18 cellular contexts compared by ENCODE assay signal in genomic region chr16:56460101-56460500, GRCh38. TPM values are rescaled to one million over a fixed set of nuclear protein-coding genes. Genes with fewer than 3 reads are reported as not detected.
DNase-seq lines count a peak whose midpoint lies in the region; ATAC-seq, FAIRE-seq and TF ChIP-seq lines count a peak whose summit lies in the region.
"Had no signal": no experiment of that assay in that cellular context is flagged by ENCODE, and none has a peak within 500 bp of the region (broad histone marks: within the 10 kb centered on the region; RNA-seq: fewer than 3 reads in every experiment).

No MANE protein-coding gene starts in this region.

- H3K4me2 ChIP-seq in astrocyte (ENCODE audit: low read length) (no peak overlapping the region), MM.1S (ENCODE audit: low read depth, low read length) (no peak overlapping the region)
- H3K4me2 ChIP-seq: BLaER1 had no signal

- ATAC-seq in stimulated activated effector memory CD8-positive, alpha-beta T cell treated with anti-CD3 and anti-CD28 coated beads, Interleukin-12 subunit alpha, Interleukin-12 subunit beta, amount 100 ng/mL, for 72 hours, result no peak
- ATAC-seq: HCT116 had no signal

- H4K20me1 ChIP-seq in astrocyte (ENCODE audit: insufficient read depth, low read length), result peaks cover 11% of the 10 kb centered on the region
- H4K20me1 ChIP-seq in MM.1S (ENCODE audit: insufficient read depth, low read length), result no peaks in the 10 kb centered on the region
- H4K20me1 ChIP-seq: BLaER1 had no signal

- no peaks in the 10 kb centered on the region for H3F3A ChIP-seq in MM.1S (ENCODE audit: insufficient read depth, low read length)

- no peaks in the 10 kb centered on the region for H3K4me1 Mint-ChIP-seq in astrocyte (ENCODE audit: low read depth, unreplicated experiment)
- peaks cover 9% of the 10 kb centered on the region for H3K4me1 Mint-ChIP-seq in stimulated activated effector memory CD8-positive, alpha-beta T cell treated with anti-CD3 and anti-CD28 coated beads, Interleukin-12 subunit alpha, Interleukin-12 subunit beta, amount 100 ng/mL, for 72 hours

- no peaks in the 10 kb centered on the region for H3K27me3 Mint-ChIP-seq in astrocyte (ENCODE audit: low read depth, unreplicated experiment)

- no peaks in the 10 kb centered on the region for H3K9me3 ChIP-seq in astrocyte (ENCODE audit: insufficient read depth, low read depth, low read length)
- H3K9me3 ChIP-seq in MM.1S (replicated peaks; ENCODE audit: insufficient read depth, low read length), result no peaks in the 10 kb centered on the region
- H3K9me3 ChIP-seq: BLaER1, SJSA1 had no signal

- H3K27me3 ChIP-seq in astrocyte (ENCODE audit: insufficient read depth, low read length), result no peaks in the 10 kb centered on the region
- H3K27me3 ChIP-seq in MM.1S (replicated peaks; ENCODE audit: insufficient read depth, low read length), result no peaks in the 10 kb centered on the region
- H3K27me3 ChIP-seq: BLaER1, SJSA1 had no signal

- H3K27ac ChIP-seq in astrocyte (ENCODE audit: low read depth, low read length), result no peak overlapping the region
- H3K27ac ChIP-seq in MM.1S (ENCODE audit: low read length), result no peak overlapping the region
- H3K27ac ChIP-seq: BLaER1, RWPE1, SJSA1 had no signal

- DNase-seq in GM03348 (ENCODE audit: low spot score) (peak; percentile 11), astrocyte (ENCODE audit: low read depth) (peak; percentile 21), fibroblast of villous mesenchyme (ENCODE audit: low read depth) (peak; percentile 17), MM.1S (no peak), GM19239 (ENCODE audit: insufficient read length, low spot score) (no peak)
- no peak for DNase-seq in stimulated activated effector memory CD8-positive, alpha-beta T cell treated with anti-CD3 and anti-CD28 coated beads, Interleukin-12 subunit alpha, Interleukin-12 subunit beta, amount 100 ng/mL, for 72 hours (ENCODE audit: low spot score in 2 of 2)
- no peak for DNase-seq in activated CD4-positive, CD25-positive, alpha-beta regulatory T cell treated with anti-CD3 and anti-CD28 coated beads, Interleukin-2, amount 50 U/mL, for 72 hours
- DNase-seq: DMS153; EL; IMR-90; NCI-H1436 treated with DMSO at 0.1 percent for 48 hours; NCI-H2081; NCI-H526; NK-92 treated with Interleukin-12 subunit alpha and Interleukin-12 subunit beta, amount 100 ng/mL, for 24 hours had no signal

- peaks cover 19% of the 10 kb centered on the region for H3K36me3 Mint-ChIP-seq in astrocyte (ENCODE audit: low read depth, unreplicated experiment)
- peaks cover 100% of the 10 kb centered on the region for H3K36me3 Mint-ChIP-seq in stimulated activated effector memory CD8-positive, alpha-beta T cell treated with anti-CD3 and anti-CD28 coated beads, Interleukin-12 subunit alpha, Interleukin-12 subunit beta, amount 100 ng/mL, for 72 hours

- H3K9me2 ChIP-seq in MM.1S (replicated peaks; ENCODE audit: insufficient read depth, low read length), result no peaks in the 10 kb centered on the region

- H3K4me3 ChIP-seq in astrocyte (ENCODE audit: insufficient read depth, low read depth, low read length) (no peak overlapping the region), fibroblast of villous mesenchyme (ENCODE audit: low read depth, low read length) (no peak overlapping the region), MM.1S (ENCODE audit: low read length) (no peak overlapping the region)
- H3K4me3 ChIP-seq: BLaER1, SJSA1 had no signal

- no peak overlapping the region for H3K4me3 Mint-ChIP-seq in astrocyte (ENCODE audit: unreplicated experiment)
- no peak overlapping the region for H3K4me3 Mint-ChIP-seq in stimulated activated effector memory CD8-positive, alpha-beta T cell treated with anti-CD3 and anti-CD28 coated beads, Interleukin-12 subunit alpha, Interleukin-12 subunit beta, amount 100 ng/mL, for 72 hours

- H2AFZ ChIP-seq in astrocyte (ENCODE audit: low read depth, low read length) (no peak overlapping the region), MM.1S (ENCODE audit: low read length) (no peak overlapping the region)

- H3K36me3 ChIP-seq in astrocyte (ENCODE audit: insufficient read depth, low read length), result peaks cover 56% of the 10 kb centered on the region
- H3K36me3 ChIP-seq in MM.1S (replicated peaks; ENCODE audit: insufficient read depth, low read length), result peaks cover 8% of the 10 kb centered on the region; the same call in 1 of the 2 replicates

- H3K4me1 ChIP-seq in astrocyte (ENCODE audit: insufficient read depth, low read length) (no peaks in the 10 kb centered on the region), MM.1S (ENCODE audit: low read length) (no peaks in the 10 kb centered on the region)
- H3K4me1 ChIP-seq: BLaER1, SJSA1 had no signal

- no peak for FAIRE-seq in astrocyte (lab: Jason Lieb, UNC)
- no peak for FAIRE-seq in GM19239 (lab: Jason Lieb, UNC)

- H3K9ac ChIP-seq in astrocyte (ENCODE audit: low read length) (no peak overlapping the region), MM.1S (ENCODE audit: low read length) (no peak overlapping the region)
- H3K9ac ChIP-seq: BLaER1 had no signal

- H3K79me2 ChIP-seq in astrocyte (ENCODE audit: insufficient read depth, low read length) (no peaks in the 10 kb centered on the region), MM.1S (ENCODE audit: low read length) (no peaks in the 10 kb centered on the region)

- no peak for TF ChIP-seq CTCF in astrocyte (IDR thresholded peaks at IDR 0.05; ENCODE audit: insufficient read depth, low read depth, low read length)
- TF ChIP-seq CTCF in fibroblast of villous mesenchyme (IDR thresholded peaks at IDR 0.05; ENCODE audit: insufficient read depth, low read depth, low read length), result no peak
- no peak for TF ChIP-seq CTCF in MM.1S (IDR thresholded peaks at IDR 0.05; ENCODE audit: low read length)

- no peaks in the 10 kb centered on the region for H3K9me3 Mint-ChIP-seq in astrocyte (ENCODE audit: unreplicated experiment)
- no peaks in the 10 kb centered on the region for H3K9me3 Mint-ChIP-seq in stimulated activated effector memory CD8-positive, alpha-beta T cell treated with anti-CD3 and anti-CD28 coated beads, Interleukin-12 subunit alpha, Interleukin-12 subunit beta, amount 100 ng/mL, for 72 hours

- H3K27ac Mint-ChIP-seq in astrocyte (ENCODE audit: unreplicated experiment), result no peak overlapping the region
- H3K27ac Mint-ChIP-seq in stimulated activated effector memory CD8-positive, alpha-beta T cell treated with anti-CD3 and anti-CD28 coated beads, Interleukin-12 subunit alpha, Interleukin-12 subunit beta, amount 100 ng/mL, for 72 hours, result peak overlapping the region; percentile 32

RNA-seq across cellular contexts. Expression of gene OGFOD1, which starts 8.7 kb away (rescaled TPM):
- total RNA-seq in astrocyte, result 102 and 107 TPM in 2 replicates
- 65.6 and 74.7 TPM in 2 replicates for total RNA-seq in fibroblast of villous mesenchyme

RNA-seq across cellular contexts. Expression of gene NUDT21, which starts 9.0 kb away (rescaled TPM):
- total RNA-seq in astrocyte (86.0 and 86.2 TPM in 2 replicates), fibroblast of villous mesenchyme (59.9 and 83.8 TPM in 2 replicates)

RNA-seq across cellular contexts. Expression of gene AMFR, which starts 34.8 kb away (rescaled TPM):
- 86.2 TPM in 2 replicates for total RNA-seq in astrocyte
- total RNA-seq in fibroblast of villous mesenchyme, result 244 and 302 TPM in 2 replicates

RNA-seq across cellular contexts. Expression of gene BBS2, which starts 59.7 kb away (rescaled TPM):
- total RNA-seq in astrocyte (26.6 and 29.0 TPM in 2 replicates), fibroblast of villous mesenchyme (48.3 and 60.5 TPM in 2 replicates)

Comparison
In these comparisons a context has a peak if more than half of its experiments do, and no peak if none do; other contexts are left out.
1. DNase-seq: peak in GM03348 (single experiment), astrocyte (single experiment) and fibroblast of villous mesenchyme (single experiment); none in stimulated activated effector memory CD8-positive, alpha-beta T cell treated with anti-CD3 and anti-CD28 coated beads, Interleukin-12 subunit alpha, Interleukin-12 subunit beta, amount 100 ng/mL, for 72 hours (0 of 2), MM.1S (single experiment), GM19239 (single experiment) and activated CD4-positive, CD25-positive, alpha-beta regulatory T cell treated with anti-CD3 and anti-CD28 coated beads, Interleukin-2, amount 50 U/mL, for 72 hours (single experiment).